ENCODE assay signal across 12 cellular contexts in the genomic region with DNA sequence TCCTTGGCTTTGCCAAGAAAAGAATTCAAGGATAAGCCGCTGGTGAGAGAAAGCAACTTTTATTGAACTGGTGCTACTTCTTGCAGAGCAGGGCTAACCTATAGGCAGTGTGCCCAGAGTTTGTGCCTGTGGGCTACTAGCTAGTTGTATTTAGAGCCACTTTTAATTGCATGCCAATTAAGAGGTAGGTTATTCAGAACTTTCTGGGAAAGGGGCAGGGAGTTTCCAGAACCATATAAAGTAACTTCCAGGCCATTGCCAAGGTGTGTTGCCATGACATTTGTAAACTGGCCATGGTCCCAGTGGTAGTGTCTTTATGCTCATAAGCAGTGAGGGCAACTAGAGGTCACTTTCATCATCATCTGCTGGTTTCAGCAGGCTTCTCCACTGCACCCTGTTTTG. TPM values are rescaled to one million over a fixed set of nuclear protein-coding genes. Genes with fewer than 3 reads are reported as not detected.
A peak's percentile ranks its signal among the peaks of the same experiment; 100 is the strongest.
DNase-seq lines count a peak whose midpoint lies in the region; ATAC-seq and TF ChIP-seq lines count a peak whose summit lies in the region.
"Not testable (repeated sequence)": the region's sequence is repeated elsewhere in the genome, so short reads cannot be mapped to it uniquely, and the experiment has no call there.
"Had no signal": no experiment of that assay in that cellular context is flagged by ENCODE, and none has a peak within 500 bp of the region (broad histone marks: within the 10 kb centered on the region; RNA-seq: fewer than 3 reads in every experiment).

No MANE protein-coding gene starts in this region.

- not testable (repeated sequence) for H3K9ac ChIP-seq in liver (ENCODE audit: low read depth in 1 of 2, low read length in 2 of 2)

- peaks cover 11% of the 10 kb centered on the region for H3K4me1 Mint-ChIP-seq in WTC11

- H3K4me1 ChIP-seq in liver (ENCODE audit: control insufficient read depth in 4 of 4, insufficient read depth in 4 of 4, low read length in 3 of 4): not testable (repeated sequence)

- H3K36me3 Mint-ChIP-seq in WTC11: not testable (repeated sequence)

- H3K27me3 Mint-ChIP-seq in WTC11 (ENCODE audit: low read depth): not testable (repeated sequence)

- not testable (repeated sequence) for H3K36me3 ChIP-seq in liver (ENCODE audit: control insufficient read depth in 4 of 4, insufficient read depth in 3 of 4, low read depth in 1 of 4, low read length in 3 of 4)

- not testable (repeated sequence) for H3K4me3 Mint-ChIP-seq in WTC11

- H3K9me3 ChIP-seq in liver (ENCODE audit: control insufficient read depth in 4 of 4, low read length in 3 of 4): not testable (repeated sequence)

- not testable (repeated sequence) for H3K27me3 ChIP-seq in liver (ENCODE audit: control insufficient read depth in 4 of 4, insufficient read depth in 4 of 4, low read length in 3 of 4)

- POLR2A ChIA-PET in WTC11 (lab: Charles Lee): not testable (repeated sequence)

- not testable (repeated sequence) for H3K4me3 ChIP-seq in astrocyte of the cerebellum (ENCODE audit: low read depth, low read length); fibroblast of the aortic adventitia (ENCODE audit: low read depth, low read length); liver (ENCODE audit: low read depth in 1 of 3, low read length in 3 of 3)

- not testable (repeated sequence) for H3K9me3 Mint-ChIP-seq in WTC11

- not testable (repeated sequence) for TF ChIP-seq CTCF in WTC11 (IDR thresholded peaks at IDR 0.05); astrocyte of the cerebellum (IDR thresholded peaks at IDR 0.05; ENCODE audit: low read depth, low read length, missing control alignments); fibroblast of the aortic adventitia (IDR thresholded peaks at IDR 0.05; ENCODE audit: insufficient read depth, low read length); liver (IDR thresholded peaks at IDR 0.05; ENCODE audit: low read depth, low read length, missing input control); omental fat pad (IDR thresholded peaks at IDR 0.05)

- H3K27ac Mint-ChIP-seq in WTC11: peak overlapping the region; percentile 4; the same call in 1 of the 2 replicates

- CTCF ChIA-PET in WTC11 (lab: Charles Lee): not testable (repeated sequence)

- WGBS in liver: 87% methylated on average over 1 of the region's 1 CpG

- DNase-seq in H4 (ENCODE audit: low spot score) (peak; percentile 67), astrocyte of the cerebellum (ENCODE audit: low read depth) (peak; percentile 41), fibroblast of the aortic adventitia (ENCODE audit: low read depth) (peak; percentile 41)
- DNase-seq in WTC11 (ENCODE audit: low spot score); omental fat pad (ENCODE audit: low spot score): not testable (repeated sequence)

- in situ Hi-C loops in astrocyte of the cerebellum (cut with HindIII; ENCODE audit: low sequenced_read_pairs): not testable (repeated sequence)

- H3K27ac ChIP-seq in cingulate gyrus (ENCODE audit: low read depth, low read length) (peak overlapping the region; percentile 23), liver (ENCODE audit: low read depth in 1 of 2, low read length in 2 of 2) (peak overlapping the region; percentile 73 to 82)

- TF ChIP-seq RAD21 in liver (IDR thresholded peaks at IDR 0.05): not testable (repeated sequence)

- not testable (repeated sequence) for ATAC-seq in WTC11
- peak; percentile 57 for ATAC-seq in omental fat pad (ENCODE audit: low FRiP score)

TF ChIP-seq in liver, 16 proteins besides CTCF, POLR2A, EP300 and RAD21:
- TF ChIP-seq, protein P1, sequence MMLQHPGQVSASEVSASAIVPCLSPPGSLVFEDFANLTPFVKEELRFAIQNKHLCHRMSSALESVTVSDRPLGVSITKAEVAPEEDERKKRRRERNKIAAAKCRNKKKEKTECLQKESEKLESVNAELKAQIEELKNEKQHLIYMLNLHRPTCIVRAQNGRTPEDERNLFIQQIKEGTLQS (IDR thresholded peaks at IDR 0.05): peak; percentile 72
- TF ChIP-seq HNF4A (conservative IDR thresholded peaks at IDR 0.05) (peak; percentile 29), RXRA (IDR thresholded peaks at IDR 0.05) (peak; percentile 63 to 71)

RNA-seq across cellular contexts. Expression of a gene that starts 50.2 kb away (rescaled TPM):
- total RNA-seq in H4 (2014; rRNA removed; shearing (Covaris generic)): not detected in 2 replicates
- total RNA-seq in WTC11 (2021): not detected in 3 replicates
- total RNA-seq in fibroblast of the aortic adventitia (ENCODE audit: low replicate concordance): not detected in 2 replicates
- under 1 TPM in 1 of 2 donors, not detected in 1; 0.17 TPM for total RNA-seq in liver
- polyA plus RNA-seq in liver: not detected
- total RNA-seq in omental fat pad: under 1 TPM in 1 of 4 donors, not detected in 3; 0.25 TPM
- total RNA-seq: Caco-2, H1, HFFc6, HT1080, OCI-LY7 had no signal
- polyA plus RNA-seq: H1 had no signal
